In genomic region chrX:636971-637659, GRCh38 we compare ENCODE assay signal across 30 cellular contexts. TPM values are rescaled to one million over a fixed set of nuclear protein-coding genes. Genes with fewer than 3 reads are reported as not detected.
DNase-seq lines count a peak whose midpoint lies in the region; ATAC-seq and TF ChIP-seq lines count a peak whose summit lies in the region.
"Had no signal": no experiment of that assay in that cellular context is flagged by ENCODE, and none has a peak within 500 bp of the region (broad histone marks: within the 10 kb centered on the region; RNA-seq: fewer than 3 reads in every experiment).

No MANE protein-coding gene starts in this region.

- H4K20me1 ChIP-seq in neural cell (ENCODE audit: insufficient read depth) = no peaks in the 10 kb centered on the region

- H3K4me3 Mint-ChIP-seq in activated naive CD8-positive, alpha-beta T cell treated with anti-CD3 and anti-CD28 coated beads, Interleukin-2, amount 50 U/mL, for 24 hours = peak overlapping the region; percentile 47
- no peak overlapping the region for H3K4me3 Mint-ChIP-seq in activated naive CD8-positive, alpha-beta T cell treated with anti-CD3 and anti-CD28 coated beads for 36 hours
- peak overlapping the region in 3 of 5 experiments; percentile 2 to 66 (median 44) for H3K4me3 Mint-ChIP-seq in brain
- H3K4me3 Mint-ChIP-seq: activated CD4-positive, alpha-beta memory T cell treated with anti-CD3 and anti-CD28 coated beads, Interleukin-2, amount 10 ng/mL, durations not matched to agents 7 days and 5 days had no signal

- no peak for TF ChIP-seq RAD21 in neural cell (conservative IDR thresholded peaks at IDR 0.05)

- H3K27ac Mint-ChIP-seq in activated naive CD8-positive, alpha-beta T cell treated with anti-CD3 and anti-CD28 coated beads, Interleukin-2, amount 50 U/mL, for 24 hours = no peak overlapping the region
- H3K27ac Mint-ChIP-seq in activated naive CD8-positive, alpha-beta T cell treated with anti-CD3 and anti-CD28 coated beads for 36 hours = no peak overlapping the region
- H3K27ac Mint-ChIP-seq in brain = peak overlapping the region in 1 of 5 experiments; percentile 34
- H3K27ac Mint-ChIP-seq: activated CD4-positive, alpha-beta memory T cell treated with anti-CD3 and anti-CD28 coated beads, Interleukin-2, amount 10 ng/mL, durations not matched to agents 7 days and 5 days; stimulated activated naive CD8-positive, alpha-beta T cell treated with anti-CD3 and anti-CD28 coated beads, Interleukin-15, Interleukin-2, amounts not matched to agents 100 ng/mL and 50 ng/mL, for 24 hours had no signal

- no peak overlapping the region for H2AFZ ChIP-seq in neural cell (ENCODE audit: low read depth, low read length)

- H3K9ac ChIP-seq in neural cell (ENCODE audit: low read length) = no peak overlapping the region

- TF ChIP-seq CTCF in brain (conservative IDR thresholded peaks at IDR 0.05) = no peak
- TF ChIP-seq CTCF in neural cell (IDR thresholded peaks at IDR 0.05; ENCODE audit: poor library complexity, severe bottlenecking) = no peak
- no peak for TF ChIP-seq CTCF in GM20000 (IDR thresholded peaks at IDR 0.05; ENCODE audit: extremely low read depth, missing control alignments)

- no peaks in the 10 kb centered on the region for H3K36me3 ChIP-seq in neural cell (ENCODE audit: insufficient read depth, low read length)
- H3K36me3 ChIP-seq: BE2C, brain microvascular endothelial cell, HAP-1, heart right ventricle, lower lobe of right lung, thyroid gland had no signal

- no peaks in the 10 kb centered on the region for H3K36me3 Mint-ChIP-seq in activated naive CD8-positive, alpha-beta T cell treated with anti-CD3 and anti-CD28 coated beads, Interleukin-2, amount 50 U/mL, for 24 hours (ENCODE audit: low read depth)
- no peaks in the 10 kb centered on the region for H3K36me3 Mint-ChIP-seq in activated naive CD8-positive, alpha-beta T cell treated with anti-CD3 and anti-CD28 coated beads for 36 hours
- no peaks in the 10 kb centered on the region for H3K36me3 Mint-ChIP-seq in brain

- H3K9me2 ChIP-seq in neural cell (ENCODE audit: insufficient read depth, low read length) = no peaks in the 10 kb centered on the region

- no peak overlapping the region for H3K4me3 ChIP-seq in neural cell (ENCODE audit: low read length)
- H3K4me3 ChIP-seq: HAP-1, lower lobe of right lung, mucosa of descending colon, thyroid gland had no signal

- no peaks in the 10 kb centered on the region for H3K9me3 ChIP-seq in neural cell (ENCODE audit: low read length)
- H3K9me3 ChIP-seq: BE2C, HAP-1, heart right ventricle, lower lobe of right lung, mucosa of descending colon, thyroid gland had no signal

- no peak overlapping the region for H3K27ac ChIP-seq in neural cell (ENCODE audit: low read length)
- H3K27ac ChIP-seq: brain microvascular endothelial cell, heart right ventricle, lower lobe of right lung, thyroid gland had no signal

- H3K9me3 Mint-ChIP-seq in activated naive CD8-positive, alpha-beta T cell treated with anti-CD3 and anti-CD28 coated beads, Interleukin-2, amount 50 U/mL, for 24 hours = no peaks in the 10 kb centered on the region
- no peaks in the 10 kb centered on the region for H3K9me3 Mint-ChIP-seq in activated naive CD8-positive, alpha-beta T cell treated with anti-CD3 and anti-CD28 coated beads for 36 hours
- peaks cover 0 to 69% (median 7%) of the 10 kb centered on the region in 5 experiments for H3K9me3 Mint-ChIP-seq in brain
- H3K9me3 Mint-ChIP-seq: activated CD4-positive, alpha-beta memory T cell treated with anti-CD3 and anti-CD28 coated beads, Interleukin-2, amount 10 ng/mL, durations not matched to agents 7 days and 5 days; stimulated activated naive CD8-positive, alpha-beta T cell treated with anti-CD3 and anti-CD28 coated beads, Interleukin-15, Interleukin-2, amounts not matched to agents 100 ng/mL and 50 ng/mL, for 24 hours had no signal

- H3K27me3 ChIP-seq in neural cell (ENCODE audit: insufficient read depth, low read depth, low read length) = peaks cover 94% of the 10 kb centered on the region
- H3K27me3 ChIP-seq: BE2C, thyroid gland had no signal

- no peaks in the 10 kb centered on the region for H3K79me2 ChIP-seq in neural cell (replicated peaks; ENCODE audit: insufficient read depth, low read length)

- H3K27me3 Mint-ChIP-seq in activated naive CD8-positive, alpha-beta T cell treated with anti-CD3 and anti-CD28 coated beads, Interleukin-2, amount 50 U/mL, for 24 hours = peaks cover 72% of the 10 kb centered on the region
- peaks cover 88% of the 10 kb centered on the region for H3K27me3 Mint-ChIP-seq in activated naive CD8-positive, alpha-beta T cell treated with anti-CD3 and anti-CD28 coated beads for 36 hours
- H3K27me3 Mint-ChIP-seq in brain = peaks cover 93% of the 10 kb centered on the region

- peaks cover 9% of the 10 kb centered on the region for H3K4me1 Mint-ChIP-seq in activated naive CD8-positive, alpha-beta T cell treated with anti-CD3 and anti-CD28 coated beads, Interleukin-2, amount 50 U/mL, for 24 hours
- H3K4me1 Mint-ChIP-seq in activated naive CD8-positive, alpha-beta T cell treated with anti-CD3 and anti-CD28 coated beads for 36 hours = peaks cover 8% of the 10 kb centered on the region
- peaks cover 22% of the 10 kb centered on the region for H3K4me1 Mint-ChIP-seq in brain
- H3K4me1 Mint-ChIP-seq: activated CD4-positive, alpha-beta memory T cell treated with anti-CD3 and anti-CD28 coated beads, Interleukin-2, amount 10 ng/mL, durations not matched to agents 7 days and 5 days had no signal

- H3K4me2 ChIP-seq in neural cell (ENCODE audit: low read length) = no peak overlapping the region

- DNase-seq in activated naive CD8-positive, alpha-beta T cell treated with anti-CD3 and anti-CD28 coated beads, Interleukin-2, amount 50 U/mL, for 24 hours = no peak
- no peak for DNase-seq in activated naive CD8-positive, alpha-beta T cell treated with anti-CD3 and anti-CD28 coated beads for 36 hours
- DNase-seq in GM20000 (ENCODE audit: low spot score) (no peak), middle frontal gyrus (ENCODE audit: extremely low spot score, low spot score) (no peak)
- DNase-seq: ACHN; activated CD4-positive, alpha-beta memory T cell treated with anti-CD3 and anti-CD28 coated beads, Interleukin-2, amount 10 ng/mL, durations not matched to agents 7 days and 5 days; activated CD4-positive, CD25-positive, alpha-beta regulatory T cell; activated gamma-delta T cell; BE2C; brain microvascular endothelial cell; DMS153; effector CD4-positive, alpha-beta T cell; heart right ventricle; KBM-7; lower lobe of right lung; mucosa of descending colon; NCI-H1105 treated with DMSO at 0.1 percent for 48 hours; NCI-H2029; NCI-H526; SHP77; thyroid gland had no signal

- no peak for TF ChIP-seq EP300 in neural cell (conservative IDR thresholded peaks at IDR 0.05; ENCODE audit: poor library complexity, severe bottlenecking)

- H3F3A ChIP-seq in neural cell (ENCODE audit: insufficient read depth, low read length, poor library complexity, severe bottlenecking) = no peaks in the 10 kb centered on the region

- no peak for ATAC-seq in activated naive CD8-positive, alpha-beta T cell treated with anti-CD3 and anti-CD28 coated beads, Interleukin-2, amount 50 U/mL, for 24 hours
- ATAC-seq in HG02642 (IDR thresholded peaks at IDR 0.05; ENCODE audit: poor library complexity, unreplicated experiment) = no peak
- ATAC-seq: heart right ventricle, lower lobe of right lung, mucosa of descending colon had no signal

TF ChIP-seq in neural cell, 6 proteins besides CTCF, POLR2A, EP300 and RAD21:
- TF ChIP-seq POLR2AphosphoS5 (IDR thresholded peaks at IDR 0.05) (no peak), EZH2 (IDR thresholded peaks at IDR 0.05; ENCODE audit: borderline replicate concordance, insufficient read depth, low read length, poor library complexity, severe bottlenecking) (peak; percentile 55)

RNA-seq across cellular contexts. Expression of gene SHOX, which starts 6.5 kb away (rescaled TPM):
- not detected for total RNA-seq in activated naive CD8-positive, alpha-beta T cell treated with anti-CD3 and anti-CD28 coated beads for 36 hours
- polyA plus RNA-seq in brain (ENCODE audit: insufficient read depth, low read depth, low replicate concordance) (not detected), neural cell (not detected in 2 replicates)
- polyA minus RNA-seq in neural cell = not detected in 2 replicates
- total RNA-seq: activated CD4-positive, alpha-beta memory T cell treated with anti-CD3 and anti-CD28 coated beads, Interleukin-2, amount 10 ng/mL, durations not matched to agents 7 days and 5 days; epithelial cell of proximal tubule; heart right ventricle; kidney epithelial cell; lower lobe of right lung; MCF 10A; posterior vena cava; thyroid gland had no signal
- polyA plus RNA-seq: heart right ventricle had no signal
